ENCODE assay signal across 1 cellular context in the genomic region with DNA sequence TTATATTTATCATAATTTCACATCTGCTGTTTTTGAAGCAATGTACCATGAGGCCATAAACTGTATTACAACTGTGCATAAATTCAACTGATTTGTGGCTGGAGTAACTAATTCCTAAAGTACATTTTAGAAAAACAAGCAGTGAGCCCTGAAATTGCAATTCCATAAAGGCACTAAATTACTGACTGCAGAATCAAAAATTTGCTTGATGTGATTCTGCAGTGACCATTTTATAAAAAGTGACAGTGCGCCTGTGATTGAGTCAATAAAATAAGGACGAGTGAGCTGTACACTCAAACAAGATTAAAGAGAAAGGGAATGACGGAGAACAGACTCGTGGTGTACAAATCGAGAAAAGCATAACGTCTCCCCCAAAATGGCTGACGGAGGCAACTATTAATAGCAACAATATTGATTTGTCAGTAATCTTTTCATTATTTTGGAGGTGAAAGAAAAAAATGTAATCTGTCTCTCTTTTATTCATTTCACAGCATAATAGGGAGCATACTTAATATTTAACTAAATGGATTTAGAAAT.
TF ChIP-seq lines count a peak whose summit lies in the region.

No MANE protein-coding gene starts in this region.

TF ChIP-seq in SK-N-SH, 30 proteins besides CTCF, POLR2A, EP300 and RAD21 (continued from another document):
- TF ChIP-seq, protein P1, sequence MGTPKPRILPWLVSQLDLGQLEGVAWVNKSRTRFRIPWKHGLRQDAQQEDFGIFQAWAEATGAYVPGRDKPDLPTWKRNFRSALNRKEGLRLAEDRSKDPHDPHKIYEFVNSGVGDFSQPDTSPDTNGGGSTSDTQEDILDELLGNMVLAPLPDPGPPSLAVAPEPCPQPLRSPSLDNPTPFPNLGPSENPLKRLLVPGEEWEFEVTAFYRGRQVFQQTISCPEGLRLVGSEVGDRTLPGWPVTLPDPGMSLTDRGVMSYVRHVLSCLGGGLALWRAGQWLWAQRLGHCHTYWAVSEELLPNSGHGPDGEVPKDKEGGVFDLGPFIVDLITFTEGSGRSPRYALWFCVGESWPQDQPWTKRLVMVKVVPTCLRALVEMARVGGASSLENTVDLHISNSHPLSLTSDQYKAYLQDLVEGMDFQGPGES (IDR thresholded peaks at IDR 0.05; ENCODE audit: low read depth, low read length) = no peak
- no peak for TF ChIP-seq NRF1 (IDR thresholded peaks at IDR 0.05; ENCODE audit: low read depth, low read length)
- no peak for TF ChIP-seq NFIC (IDR thresholded peaks at IDR 0.05; ENCODE audit: borderline replicate concordance)
- no peak for TF ChIP-seq TAF1 (IDR thresholded peaks at IDR 0.05; ENCODE audit: borderline replicate concordance, low read depth, low read length)
- TF ChIP-seq RFX5 (IDR thresholded peaks at IDR 0.05; ENCODE audit: low read length) = no peak
- TF ChIP-seq FOXJ3 (CRISPR knock-in tag; IDR thresholded peaks at IDR 0.05) = peak; percentile 19
- TF ChIP-seq CHD2 (IDR thresholded peaks at IDR 0.05; ENCODE audit: low read length, partially characterized antibody) = no peak
- no peak for TF ChIP-seq RCOR1 (IDR thresholded peaks at IDR 0.05; ENCODE audit: low read length)
- no peak for TF ChIP-seq REST (IDR thresholded peaks at IDR 0.05; ENCODE audit: low read depth, low read length)
- peak; percentile 29; the same call in 1 of the 2 replicates for TF ChIP-seq PBX3 (IDR thresholded peaks at IDR 0.05)
- TF ChIP-seq RXRA (IDR thresholded peaks at IDR 0.05; ENCODE audit: borderline replicate concordance, low read depth) = no peak
- TF ChIP-seq TCF12 (IDR thresholded peaks at IDR 0.05) = no peak
- TF ChIP-seq ELF1 (IDR thresholded peaks at IDR 0.05) = no peak
- no peak for TF ChIP-seq FOSL2 (IDR thresholded peaks at IDR 0.05; ENCODE audit: borderline replicate concordance, low read depth)
- TF ChIP-seq SIN3A (IDR thresholded peaks at IDR 0.05; ENCODE audit: borderline replicate concordance, low read depth, low read length) = no peak
- TF ChIP-seq SMC3 (IDR thresholded peaks at IDR 0.05; ENCODE audit: low read depth, low read length) = peak; percentile 1; the same call in 1 of the 2 replicates
